ENCODE assay signal across 9 cellular contexts in the genomic region with DNA sequence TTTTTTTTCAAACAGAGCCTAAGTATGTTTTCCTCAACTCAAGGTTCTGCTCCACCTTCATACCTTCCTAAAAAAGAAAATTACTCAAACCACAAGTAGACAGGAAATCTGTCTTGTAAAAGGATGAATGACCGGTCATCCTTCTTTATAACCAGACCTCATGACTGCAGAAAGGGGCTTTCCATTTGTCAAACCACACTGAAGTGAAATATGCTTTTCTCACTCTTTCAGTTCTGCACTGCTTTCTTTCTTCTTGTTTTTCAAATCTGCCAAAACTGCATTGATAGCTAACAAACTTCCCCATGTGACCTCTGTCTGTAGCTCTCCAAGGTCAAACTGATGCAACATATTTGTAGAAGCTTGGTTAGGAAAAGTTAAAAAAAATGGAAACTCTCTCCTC.
DNase-seq lines count a peak whose midpoint lies in the region; ATAC-seq, FAIRE-seq and TF ChIP-seq lines count a peak whose summit lies in the region.
"Had no signal": no experiment of that assay in that cellular context is flagged by ENCODE, and none has a peak within 500 bp of the region (broad histone marks: within the 10 kb centered on the region; RNA-seq: fewer than 3 reads in every experiment).

No MANE protein-coding gene starts in this region.

- DNase-seq in ELR (ENCODE audit: low read depth): peak; percentile 15
- DNase-seq in chondrocyte (ENCODE audit: low spot score): no peak
- no peak for DNase-seq in urothelium cell line (ENCODE audit: low spot score)
- no peak for DNase-seq in nucleus accumbens (lab: John Stamatoyannopoulos, UW)
- DNase-seq in AG20443 (ENCODE audit: low spot score): no peak
- DNase-seq in stimulated activated CD4-positive, alpha-beta T cell treated with anti-CD3 and anti-CD28 coated beads, Interleukin-12 subunit alpha, Interleukin-12 subunit beta, amount 100 ng/mL, for 4 hours: no peak
- DNase-seq: DND-41 had no signal

- H3K36me3 Mint-ChIP-seq in chondrocyte (ENCODE audit: low read depth): peaks cover 21% of the 10 kb centered on the region

- no peak overlapping the region for H3K4me3 Mint-ChIP-seq in chondrocyte (ENCODE audit: unreplicated experiment)

- H3K4me1 Mint-ChIP-seq in chondrocyte (ENCODE audit: low read depth): peaks cover 46% of the 10 kb centered on the region

- no peak for TF ChIP-seq CTCF in chondrocyte (IDR thresholded peaks at IDR 0.05)

- no peak for FAIRE-seq in urothelium cell line (lab: Jason Lieb, UNC)

- H3K9me3 Mint-ChIP-seq in chondrocyte (ENCODE audit: low read depth): peaks cover 3% of the 10 kb centered on the region

- peak overlapping the region; percentile 4 for H3K27ac Mint-ChIP-seq in chondrocyte (ENCODE audit: unreplicated experiment)

- no peaks in the 10 kb centered on the region for H3K27me3 Mint-ChIP-seq in chondrocyte (ENCODE audit: low read depth)

- ATAC-seq in GM19468 (IDR thresholded peaks at IDR 0.05; ENCODE audit: extremely low read depth, unreplicated experiment) (peak; percentile 64), HG03108 (IDR thresholded peaks at IDR 0.05; ENCODE audit: unreplicated experiment) (peak; percentile 74)
